Comparison of ENCODE assay signal across 1 cellular context in the genomic region with DNA sequence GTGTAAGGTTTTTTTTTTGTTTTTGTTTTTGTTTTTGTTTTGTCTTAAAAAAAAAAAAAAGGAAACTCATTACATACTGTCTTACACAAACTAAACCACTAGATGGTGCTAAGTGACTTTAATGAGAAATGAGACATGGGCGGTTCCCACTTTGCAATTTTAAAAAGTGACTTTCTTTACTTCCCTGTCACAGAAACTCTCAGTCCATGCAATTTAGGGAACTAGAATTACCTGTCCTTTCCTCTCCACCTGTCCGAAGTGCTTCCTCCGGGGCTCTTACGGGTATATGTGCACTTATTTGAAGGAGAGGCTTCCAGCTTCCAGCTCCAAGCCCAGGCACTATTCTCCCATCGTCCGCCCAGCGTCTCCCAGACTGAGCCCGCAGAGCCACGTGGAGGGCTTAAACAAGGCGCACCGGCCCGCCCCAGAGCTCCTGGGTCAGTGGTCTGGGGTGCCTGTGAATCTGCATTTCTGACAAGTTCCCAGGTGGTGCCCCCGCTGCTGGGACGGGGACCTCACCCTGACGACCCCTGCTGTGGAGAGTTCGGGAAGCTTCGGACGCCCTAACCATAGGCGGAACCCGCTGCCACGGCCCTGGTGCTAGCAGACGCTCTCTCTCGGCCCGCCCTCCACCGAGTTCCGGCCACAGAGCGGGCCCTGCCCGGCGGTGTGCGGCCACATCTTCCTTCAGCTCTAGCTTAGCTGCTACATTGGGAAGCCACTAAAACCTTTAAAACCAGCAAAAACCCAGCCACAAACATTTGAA.
A peak's percentile ranks its signal among the peaks of the same experiment; 100 is the strongest.
TF ChIP-seq lines count a peak whose summit lies in the region.

No MANE protein-coding gene starts in this region.

TF ChIP-seq in HepG2, 621 proteins besides CTCF, POLR2A, EP300 and RAD21 (continued from another document and continues in another):
- TF ChIP-seq RFX5 (IDR thresholded peaks at IDR 0.05; ENCODE audit: low read depth, low read length) (0 out of 2 replicates have a peak, but pooled peaks have one; percentile 15), ZNF629 (CRISPR knock-in tag; conservative IDR thresholded peaks at IDR 0.05) (no peak), ZNF10 (CRISPR knock-in tag; IDR thresholded peaks at IDR 0.05; ENCODE audit: borderline replicate concordance, low read depth) (no peak), ZNF101 (CRISPR knock-in tag; IDR thresholded peaks at IDR 0.05; ENCODE audit: borderline replicate concordance, low read depth) (no peak), ZNF143 (CRISPR knock-in tag; IDR thresholded peaks at IDR 0.05) (no peak), ZNF7 (CRISPR knock-in tag; IDR thresholded peaks at IDR 0.05) (no peak), ZNF251 (CRISPR knock-in tag; IDR thresholded peaks at IDR 0.05) (no peak), ZMYM3 (CRISPR knock-in tag; IDR thresholded peaks at IDR 0.05) (no peak), ZNF777 (CRISPR knock-in tag; IDR thresholded peaks at IDR 0.05) (no peak; the same call in 1 of the 2 replicates), NR2C2 (CRISPR knock-in tag; IDR thresholded peaks at IDR 0.05; ENCODE audit: borderline replicate concordance) (peak; percentile 50; the same call in 1 of the 2 replicates), ELF4 (CRISPR knock-in tag; IDR thresholded peaks at IDR 0.05; ENCODE audit: borderline replicate concordance) (no peak), TGIF2 (CRISPR knock-in tag; IDR thresholded peaks at IDR 0.05) (no peak), MBD4 (IDR thresholded peaks at IDR 0.05; ENCODE audit: borderline replicate concordance, low read length) (no peak), MAFG (CRISPR knock-in tag; IDR thresholded peaks at IDR 0.05) (peak; percentile 41; the same call in 1 of the 2 replicates), ZFP41 (CRISPR knock-in tag; IDR thresholded peaks at IDR 0.05; ENCODE audit: borderline replicate concordance) (no peak), MED1 (CRISPR knock-in tag; IDR thresholded peaks at IDR 0.05) (no peak), SMC3 (IDR thresholded peaks at IDR 0.05; ENCODE audit: low read length) (peak; percentile 79), SP5 (CRISPR knock-in tag; IDR thresholded peaks at IDR 0.05; ENCODE audit: borderline replicate concordance, low read depth) (no peak), ZNF256 (CRISPR knock-in tag; conservative IDR thresholded peaks at IDR 0.05) (0 out of 2 replicates have a peak, but pooled peaks have one; percentile 36), ZNF724P (CRISPR knock-in tag; IDR thresholded peaks at IDR 0.05; ENCODE audit: borderline replicate concordance) (no peak), ESRRA (CRISPR knock-in tag; IDR thresholded peaks at IDR 0.05; ENCODE audit: low read depth) (no peak), NFIC (IDR thresholded peaks at IDR 0.05; ENCODE audit: low read length) (no peak), ZNF282 (IDR thresholded peaks at IDR 0.05; ENCODE audit: partially characterized antibody) (no peak), REL (CRISPR knock-in tag; conservative IDR thresholded peaks at IDR 0.05) (no peak), ZSCAN9 (CRISPR knock-in tag; IDR thresholded peaks at IDR 0.05; ENCODE audit: borderline replicate concordance) (no peak), RBM39 (IDR thresholded peaks at IDR 0.05; ENCODE audit: low read depth, low read length, poor library complexity, severe bottlenecking) (no peak), ZNF335 (CRISPR knock-in tag; IDR thresholded peaks at IDR 0.05) (no peak), ZNF737 (CRISPR knock-in tag; IDR thresholded peaks at IDR 0.05; ENCODE audit: borderline replicate concordance) (no peak; the same call in 1 of the 2 replicates), CENPT (CRISPR knock-in tag; IDR thresholded peaks at IDR 0.05; ENCODE audit: low read depth) (no peak), ZNF619 (CRISPR knock-in tag; IDR thresholded peaks at IDR 0.05) (no peak; the same call in 1 of the 2 replicates), ZNF660 (CRISPR knock-in tag; IDR thresholded peaks at IDR 0.05; ENCODE audit: borderline replicate concordance, low read depth) (0 out of 2 replicates have a peak, but pooled peaks have one; percentile 37), STAG1 (CRISPR knock-in tag; IDR thresholded peaks at IDR 0.05) (peak; percentile 91), ZNF3 (CRISPR knock-in tag; IDR thresholded peaks at IDR 0.05) (no peak), ZMYM2 (CRISPR knock-in tag; IDR thresholded peaks at IDR 0.05) (no peak), HNF4A (CRISPR knock-in tag; IDR thresholded peaks at IDR 0.05) (no peak), TBL1XR1 (IDR thresholded peaks at IDR 0.05; ENCODE audit: borderline replicate concordance, low read length, partially characterized antibody) (no peak), SCMH1 (CRISPR knock-in tag; IDR thresholded peaks at IDR 0.05; ENCODE audit: borderline replicate concordance) (no peak), ZNF441 (CRISPR knock-in tag; IDR thresholded peaks at IDR 0.05; ENCODE audit: borderline replicate concordance) (no peak)
- TF ChIP-seq, protein P1, sequence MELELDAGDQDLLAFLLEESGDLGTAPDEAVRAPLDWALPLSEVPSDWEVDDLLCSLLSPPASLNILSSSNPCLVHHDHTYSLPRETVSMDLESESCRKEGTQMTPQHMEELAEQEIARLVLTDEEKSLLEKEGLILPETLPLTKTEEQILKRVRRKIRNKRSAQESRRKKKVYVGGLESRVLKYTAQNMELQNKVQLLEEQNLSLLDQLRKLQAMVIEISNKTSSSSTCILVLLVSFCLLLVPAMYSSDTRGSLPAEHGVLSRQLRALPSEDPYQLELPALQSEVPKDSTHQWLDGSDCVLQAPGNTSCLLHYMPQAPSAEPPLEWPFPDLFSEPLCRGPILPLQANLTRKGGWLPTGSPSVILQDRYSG (CRISPR knock-in tag; IDR thresholded peaks at IDR 0.05) = no peak
- TF ChIP-seq, protein P2, sequence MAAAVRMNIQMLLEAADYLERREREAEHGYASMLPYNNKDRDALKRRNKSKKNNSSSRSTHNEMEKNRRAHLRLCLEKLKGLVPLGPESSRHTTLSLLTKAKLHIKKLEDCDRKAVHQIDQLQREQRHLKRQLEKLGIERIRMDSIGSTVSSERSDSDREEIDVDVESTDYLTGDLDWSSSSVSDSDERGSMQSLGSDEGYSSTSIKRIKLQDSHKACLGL (CRISPR knock-in tag; IDR thresholded peaks at IDR 0.05) = peak; percentile 89
- TF ChIP-seq, protein P3, sequence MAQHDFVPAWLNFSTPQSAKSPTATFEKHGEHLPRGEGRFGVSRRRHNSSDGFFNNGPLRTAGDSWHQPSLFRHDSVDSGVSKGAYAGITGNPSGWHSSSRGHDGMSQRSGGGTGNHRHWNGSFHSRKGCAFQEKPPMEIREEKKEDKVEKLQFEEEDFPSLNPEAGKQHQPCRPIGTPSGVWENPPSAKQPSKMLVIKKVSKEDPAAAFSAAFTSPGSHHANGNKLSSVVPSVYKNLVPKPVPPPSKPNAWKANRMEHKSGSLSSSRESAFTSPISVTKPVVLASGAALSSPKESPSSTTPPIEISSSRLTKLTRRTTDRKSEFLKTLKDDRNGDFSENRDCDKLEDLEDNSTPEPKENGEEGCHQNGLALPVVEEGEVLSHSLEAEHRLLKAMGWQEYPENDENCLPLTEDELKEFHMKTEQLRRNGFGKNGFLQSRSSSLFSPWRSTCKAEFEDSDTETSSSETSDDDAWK (CRISPR knock-in tag; IDR thresholded peaks at IDR 0.05) = no peak
- TF ChIP-seq, protein P4, sequence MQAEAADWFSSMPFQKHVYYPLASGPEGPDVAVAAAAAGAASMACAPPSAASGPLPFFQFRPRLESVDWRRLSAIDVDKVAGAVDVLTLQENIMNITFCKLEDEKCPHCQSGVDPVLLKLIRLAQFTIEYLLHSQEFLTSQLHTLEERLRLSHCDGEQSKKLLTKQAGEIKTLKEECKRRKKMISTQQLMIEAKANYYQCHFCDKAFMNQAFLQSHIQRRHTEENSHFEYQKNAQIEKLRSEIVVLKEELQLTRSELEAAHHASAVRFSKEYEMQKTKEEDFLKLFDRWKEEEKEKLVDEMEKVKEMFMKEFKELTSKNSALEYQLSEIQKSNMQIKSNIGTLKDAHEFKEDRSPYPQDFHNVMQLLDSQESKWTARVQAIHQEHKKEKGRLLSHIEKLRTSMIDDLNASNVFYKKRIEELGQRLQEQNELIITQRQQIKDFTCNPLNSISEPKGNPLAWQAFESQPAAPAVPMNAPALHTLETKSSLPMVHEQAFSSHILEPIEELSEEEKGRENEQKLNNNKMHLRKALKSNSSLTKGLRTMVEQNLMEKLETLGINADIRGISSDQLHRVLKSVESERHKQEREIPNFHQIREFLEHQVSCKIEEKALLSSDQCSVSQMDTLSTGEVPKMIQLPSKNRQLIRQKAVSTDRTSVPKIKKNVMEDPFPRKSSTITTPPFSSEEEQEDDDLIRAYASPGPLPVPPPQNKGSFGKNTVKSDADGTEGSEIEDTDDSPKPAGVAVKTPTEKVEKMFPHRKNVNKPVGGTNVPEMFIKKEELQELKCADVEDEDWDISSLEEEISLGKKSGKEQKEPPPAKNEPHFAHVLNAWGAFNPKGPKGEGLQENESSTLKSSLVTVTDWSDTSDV (CRISPR knock-in tag; IDR thresholded peaks at IDR 0.05) = no peak
- TF ChIP-seq, protein P5, sequence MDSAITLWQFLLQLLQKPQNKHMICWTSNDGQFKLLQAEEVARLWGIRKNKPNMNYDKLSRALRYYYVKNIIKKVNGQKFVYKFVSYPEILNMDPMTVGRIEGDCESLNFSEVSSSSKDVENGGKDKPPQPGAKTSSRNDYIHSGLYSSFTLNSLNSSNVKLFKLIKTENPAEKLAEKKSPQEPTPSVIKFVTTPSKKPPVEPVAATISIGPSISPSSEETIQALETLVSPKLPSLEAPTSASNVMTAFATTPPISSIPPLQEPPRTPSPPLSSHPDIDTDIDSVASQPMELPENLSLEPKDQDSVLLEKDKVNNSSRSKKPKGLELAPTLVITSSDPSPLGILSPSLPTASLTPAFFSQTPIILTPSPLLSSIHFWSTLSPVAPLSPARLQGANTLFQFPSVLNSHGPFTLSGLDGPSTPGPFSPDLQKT (CRISPR knock-in tag; IDR thresholded peaks at IDR 0.05; ENCODE audit: borderline replicate concordance) = no peak
- TF ChIP-seq, protein P6, sequence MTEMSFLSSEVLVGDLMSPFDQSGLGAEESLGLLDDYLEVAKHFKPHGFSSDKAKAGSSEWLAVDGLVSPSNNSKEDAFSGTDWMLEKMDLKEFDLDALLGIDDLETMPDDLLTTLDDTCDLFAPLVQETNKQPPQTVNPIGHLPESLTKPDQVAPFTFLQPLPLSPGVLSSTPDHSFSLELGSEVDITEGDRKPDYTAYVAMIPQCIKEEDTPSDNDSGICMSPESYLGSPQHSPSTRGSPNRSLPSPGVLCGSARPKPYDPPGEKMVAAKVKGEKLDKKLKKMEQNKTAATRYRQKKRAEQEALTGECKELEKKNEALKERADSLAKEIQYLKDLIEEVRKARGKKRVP (CRISPR knock-in tag; IDR thresholded peaks at IDR 0.05) = peak in 1 of 2 experiments; percentile 19; a peak in 1 of 4 replicates
- TF ChIP-seq, protein P7, sequence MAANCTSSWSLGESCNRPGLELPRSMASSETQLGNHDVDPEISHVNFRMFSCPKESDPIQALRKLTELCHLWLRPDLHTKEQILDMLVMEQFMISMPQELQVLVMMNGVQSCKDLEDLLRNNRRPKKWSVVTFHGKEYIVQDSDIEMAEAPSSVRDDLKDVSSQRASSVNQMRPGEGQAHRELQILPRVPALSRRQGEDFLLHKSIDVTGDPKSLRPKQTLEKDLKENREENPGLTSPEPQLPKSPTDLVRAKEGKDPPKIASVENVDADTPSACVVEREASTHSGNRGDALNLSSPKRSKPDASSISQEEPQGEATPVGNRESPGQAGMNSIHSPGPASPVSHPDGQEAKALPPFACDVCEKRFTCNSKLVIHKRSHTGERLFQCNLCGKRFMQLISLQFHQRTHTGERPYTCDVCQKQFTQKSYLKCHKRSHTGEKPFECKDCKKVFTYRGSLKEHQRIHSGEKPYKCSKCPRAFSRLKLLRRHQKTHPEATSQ (CRISPR knock-in tag; IDR thresholded peaks at IDR 0.05; ENCODE audit: borderline replicate concordance) = no peak
- TF ChIP-seq, protein P8, sequence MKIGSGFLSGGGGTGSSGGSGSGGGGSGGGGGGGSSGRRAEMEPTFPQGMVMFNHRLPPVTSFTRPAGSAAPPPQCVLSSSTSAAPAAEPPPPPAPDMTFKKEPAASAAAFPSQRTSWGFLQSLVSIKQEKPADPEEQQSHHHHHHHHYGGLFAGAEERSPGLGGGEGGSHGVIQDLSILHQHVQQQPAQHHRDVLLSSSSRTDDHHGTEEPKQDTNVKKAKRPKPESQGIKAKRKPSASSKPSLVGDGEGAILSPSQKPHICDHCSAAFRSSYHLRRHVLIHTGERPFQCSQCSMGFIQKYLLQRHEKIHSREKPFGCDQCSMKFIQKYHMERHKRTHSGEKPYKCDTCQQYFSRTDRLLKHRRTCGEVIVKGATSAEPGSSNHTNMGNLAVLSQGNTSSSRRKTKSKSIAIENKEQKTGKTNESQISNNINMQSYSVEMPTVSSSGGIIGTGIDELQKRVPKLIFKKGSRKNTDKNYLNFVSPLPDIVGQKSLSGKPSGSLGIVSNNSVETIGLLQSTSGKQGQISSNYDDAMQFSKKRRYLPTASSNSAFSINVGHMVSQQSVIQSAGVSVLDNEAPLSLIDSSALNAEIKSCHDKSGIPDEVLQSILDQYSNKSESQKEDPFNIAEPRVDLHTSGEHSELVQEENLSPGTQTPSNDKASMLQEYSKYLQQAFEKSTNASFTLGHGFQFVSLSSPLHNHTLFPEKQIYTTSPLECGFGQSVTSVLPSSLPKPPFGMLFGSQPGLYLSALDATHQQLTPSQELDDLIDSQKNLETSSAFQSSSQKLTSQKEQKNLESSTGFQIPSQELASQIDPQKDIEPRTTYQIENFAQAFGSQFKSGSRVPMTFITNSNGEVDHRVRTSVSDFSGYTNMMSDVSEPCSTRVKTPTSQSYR (CRISPR knock-in tag; IDR thresholded peaks at IDR 0.05; ENCODE audit: borderline replicate concordance) = no peak
- TF ChIP-seq, protein P9, sequence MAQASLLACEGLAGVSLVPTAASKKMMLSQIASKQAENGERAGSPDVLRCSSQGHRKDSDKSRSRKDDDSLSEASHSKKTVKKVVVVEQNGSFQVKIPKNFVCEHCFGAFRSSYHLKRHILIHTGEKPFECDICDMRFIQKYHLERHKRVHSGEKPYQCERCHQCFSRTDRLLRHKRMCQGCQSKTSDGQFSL (CRISPR knock-in tag; IDR thresholded peaks at IDR 0.05) = no peak
- TF ChIP-seq, protein P10, sequence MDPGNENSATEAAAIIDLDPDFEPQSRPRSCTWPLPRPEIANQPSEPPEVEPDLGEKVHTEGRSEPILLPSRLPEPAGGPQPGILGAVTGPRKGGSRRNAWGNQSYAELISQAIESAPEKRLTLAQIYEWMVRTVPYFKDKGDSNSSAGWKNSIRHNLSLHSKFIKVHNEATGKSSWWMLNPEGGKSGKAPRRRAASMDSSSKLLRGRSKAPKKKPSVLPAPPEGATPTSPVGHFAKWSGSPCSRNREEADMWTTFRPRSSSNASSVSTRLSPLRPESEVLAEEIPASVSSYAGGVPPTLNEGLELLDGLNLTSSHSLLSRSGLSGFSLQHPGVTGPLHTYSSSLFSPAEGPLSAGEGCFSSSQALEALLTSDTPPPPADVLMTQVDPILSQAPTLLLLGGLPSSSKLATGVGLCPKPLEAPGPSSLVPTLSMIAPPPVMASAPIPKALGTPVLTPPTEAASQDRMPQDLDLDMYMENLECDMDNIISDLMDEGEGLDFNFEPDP (CRISPR knock-in tag; conservative IDR thresholded peaks at IDR 0.05) = no peak
- TF ChIP-seq, protein P11, sequence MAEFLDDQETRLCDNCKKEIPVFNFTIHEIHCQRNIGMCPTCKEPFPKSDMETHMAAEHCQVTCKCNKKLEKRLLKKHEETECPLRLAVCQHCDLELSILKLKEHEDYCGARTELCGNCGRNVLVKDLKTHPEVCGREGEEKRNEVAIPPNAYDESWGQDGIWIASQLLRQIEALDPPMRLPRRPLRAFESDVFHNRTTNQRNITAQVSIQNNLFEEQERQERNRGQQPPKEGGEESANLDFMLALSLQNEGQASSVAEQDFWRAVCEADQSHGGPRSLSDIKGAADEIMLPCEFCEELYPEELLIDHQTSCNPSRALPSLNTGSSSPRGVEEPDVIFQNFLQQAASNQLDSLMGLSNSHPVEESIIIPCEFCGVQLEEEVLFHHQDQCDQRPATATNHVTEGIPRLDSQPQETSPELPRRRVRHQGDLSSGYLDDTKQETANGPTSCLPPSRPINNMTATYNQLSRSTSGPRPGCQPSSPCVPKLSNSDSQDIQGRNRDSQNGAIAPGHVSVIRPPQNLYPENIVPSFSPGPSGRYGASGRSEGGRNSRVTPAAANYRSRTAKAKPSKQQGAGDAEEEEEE (CRISPR knock-in tag; IDR thresholded peaks at IDR 0.05; ENCODE audit: borderline replicate concordance) = no peak
